ENCODE assay signal across 10 cellular contexts in the genomic region with DNA sequence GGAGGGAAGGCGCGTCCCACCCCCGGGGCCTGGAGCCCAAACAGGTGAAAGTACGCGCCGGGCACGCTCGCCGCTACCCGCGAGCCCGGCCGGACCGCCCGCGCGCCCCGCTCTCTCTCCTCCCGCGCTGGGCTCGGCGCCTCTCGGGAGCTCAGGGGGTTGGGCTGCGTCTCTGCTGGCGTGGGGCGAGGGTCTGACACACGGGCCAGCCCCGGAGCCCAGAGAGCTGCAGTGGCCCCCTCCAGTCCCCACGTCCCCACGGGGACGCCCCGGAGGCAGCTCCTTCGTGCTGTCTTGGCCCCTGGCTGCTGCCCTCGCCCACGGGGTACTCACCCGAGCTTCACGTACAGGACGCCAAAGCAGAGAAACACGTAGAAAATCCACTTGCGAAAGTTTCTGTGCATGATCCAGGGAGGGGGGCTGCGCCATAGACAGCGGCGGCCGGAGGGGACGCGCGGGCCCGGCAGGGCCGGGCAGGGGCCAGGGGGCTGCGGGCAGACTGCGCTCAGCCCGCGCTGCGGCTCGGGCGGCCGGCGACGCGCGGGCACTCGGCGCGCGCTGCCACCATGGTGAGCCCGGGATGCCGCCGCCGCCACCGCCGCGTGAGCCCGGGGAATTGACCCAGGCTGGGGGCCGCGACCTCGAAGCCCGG. TPM values are rescaled to one million over a fixed set of nuclear protein-coding genes. Genes with fewer than 3 reads are reported as not detected.
A peak's percentile ranks its signal among the peaks of the same experiment; 100 is the strongest.
DNase-seq lines count a peak whose midpoint lies in the region; FAIRE-seq and TF ChIP-seq lines count a peak whose summit lies in the region.
"Had no signal": no experiment of that assay in that cellular context is flagged by ENCODE, and none has a peak within 500 bp of the region (broad histone marks: within the 10 kb centered on the region; RNA-seq: fewer than 3 reads in every experiment).

No MANE protein-coding gene starts in this region.

- H3K79me2 ChIP-seq in MM.1S (ENCODE audit: low read length): no peaks in the 10 kb centered on the region

- FAIRE-seq in bronchial epithelial cell (lab: Jason Lieb, UNC): no peak

- H3K4me3 ChIP-seq in AG04449 (ENCODE audit: low read depth, low read length) (peak overlapping the region; percentile 31), HL-60 (replicated peaks; ENCODE audit: insufficient read depth, low read length) (peak overlapping the region; percentile 14; the same call in 1 of the 2 replicates), bronchial epithelial cell (ENCODE audit: low read depth, low read length) (peak overlapping the region; percentile 76), MM.1S (ENCODE audit: low read length) (no peak overlapping the region)

- CTCF ChIA-PET in AG04449 (lab: Yijun Ruan, JAX): interaction anchor here (0.6 to 1.7 kb wide), 7 partner anchors 19 to 410 kb away, joined by 3 to 7 read pairs (median 3); no protein-coding TSS in a partner anchor
- CTCF ChIA-PET in activated CD4-positive, alpha-beta memory T cell treated with anti-CD3 and anti-CD28 coated beads for 36 hours (lab: Charles Lee): interaction anchor here (1.3 to 1.7 kb wide), 2 partner anchors 30 to 395 kb away, joined by 3 to 4 read pairs; no protein-coding TSS in a partner anchor

- no peaks in the 10 kb centered on the region for H3K36me3 Mint-ChIP-seq in mesothelial cell of epicardium
- no peaks in the 10 kb centered on the region for H3K36me3 Mint-ChIP-seq in activated CD4-positive, alpha-beta memory T cell treated with anti-CD3 and anti-CD28 coated beads for 36 hours

- no peak overlapping the region for H3K4me2 ChIP-seq in MM.1S (ENCODE audit: low read depth, low read length)

- peaks cover 21% of the 10 kb centered on the region for H3K4me1 Mint-ChIP-seq in mesothelial cell of epicardium
- H3K4me1 Mint-ChIP-seq in activated CD4-positive, alpha-beta memory T cell treated with anti-CD3 and anti-CD28 coated beads for 36 hours (ENCODE audit: low read depth): peaks cover 13% of the 10 kb centered on the region

- H3K4me3 Mint-ChIP-seq in mesothelial cell of epicardium: peak overlapping the region; percentile 66
- no peak overlapping the region for H3K4me3 Mint-ChIP-seq in activated CD4-positive, alpha-beta memory T cell treated with anti-CD3 and anti-CD28 coated beads for 36 hours

- no peaks in the 10 kb centered on the region for H3K9me2 ChIP-seq in MM.1S (replicated peaks; ENCODE audit: insufficient read depth, low read length)

- H3K9me3 ChIP-seq in MM.1S (replicated peaks; ENCODE audit: insufficient read depth, low read length): no peaks in the 10 kb centered on the region

- H3K27me3 Mint-ChIP-seq in mesothelial cell of epicardium (ENCODE audit: low read depth): peaks cover 47% of the 10 kb centered on the region
- peaks cover 41% of the 10 kb centered on the region for H3K27me3 Mint-ChIP-seq in activated CD4-positive, alpha-beta memory T cell treated with anti-CD3 and anti-CD28 coated beads for 36 hours

- H3K4me1 ChIP-seq in MM.1S (ENCODE audit: low read length): 0 out of 2 replicates have a peak, but pooled peaks cover 4% of the 10 kb centered on the region

- no peak overlapping the region for H2AFZ ChIP-seq in MM.1S (ENCODE audit: low read length)

- TF ChIP-seq CTCF in AG04449 (IDR thresholded peaks at IDR 0.05; ENCODE audit: insufficient read depth, low read length, missing control alignments) (no peak), HL-60 (IDR thresholded peaks at IDR 0.05; ENCODE audit: insufficient read depth, low read length) (no peak), bronchial epithelial cell (IDR thresholded peaks at IDR 0.05; ENCODE audit: insufficient read depth, low read length, severe bottlenecking) (no peak), mesothelial cell of epicardium (IDR thresholded peaks at IDR 0.05; ENCODE audit: unreplicated experiment) (no peak), MM.1S (IDR thresholded peaks at IDR 0.05; ENCODE audit: low read length) (no peak)

- no peaks in the 10 kb centered on the region for H4K20me1 ChIP-seq in MM.1S (ENCODE audit: insufficient read depth, low read length)

- H3K9ac ChIP-seq in MM.1S (ENCODE audit: low read length): no peak overlapping the region

- H3K36me3 ChIP-seq in bronchial epithelial cell (ENCODE audit: control insufficient read depth, insufficient read depth, low read length) (no peaks in the 10 kb centered on the region), MM.1S (replicated peaks; ENCODE audit: insufficient read depth, low read length) (no peaks in the 10 kb centered on the region)

- POLR2A ChIA-PET in AG04449 (lab: Yijun Ruan, JAX): no interaction called here
- POLR2A ChIA-PET in activated CD4-positive, alpha-beta memory T cell treated with anti-CD3 and anti-CD28 coated beads for 36 hours (lab: Charles Lee): no interaction called here

- no peak overlapping the region for H3K27ac Mint-ChIP-seq in mesothelial cell of epicardium
- H3K27ac Mint-ChIP-seq in activated CD4-positive, alpha-beta memory T cell treated with anti-CD3 and anti-CD28 coated beads for 36 hours: no peak overlapping the region
- H3K27ac Mint-ChIP-seq: activated T-cell treated with anti-CD3 and anti-CD28 coated beads, Interleukin-2, amount 50 U/mL, for 72 hours had no signal

- intact Hi-C loops in activated CD4-positive, alpha-beta memory T cell treated with anti-CD3 and anti-CD28 coated beads for 36 hours (cut with micrococcal nuclease): no loop called here

- peaks cover 52% of the 10 kb centered on the region for H3K27me3 ChIP-seq in HL-60 (ENCODE audit: insufficient read depth, poor library complexity, severe bottlenecking)
- no peaks in the 10 kb centered on the region for H3K27me3 ChIP-seq in bronchial epithelial cell (ENCODE audit: control insufficient read depth, insufficient read depth, low read length)
- peaks cover 54% of the 10 kb centered on the region for H3K27me3 ChIP-seq in MM.1S (replicated peaks; ENCODE audit: insufficient read depth, low read length)

- no peaks in the 10 kb centered on the region for H3K9me3 Mint-ChIP-seq in mesothelial cell of epicardium
- no peaks in the 10 kb centered on the region for H3K9me3 Mint-ChIP-seq in activated CD4-positive, alpha-beta memory T cell treated with anti-CD3 and anti-CD28 coated beads for 36 hours
- H3K9me3 Mint-ChIP-seq: activated T-cell treated with anti-CD3 and anti-CD28 coated beads, Interleukin-2, amount 50 U/mL, for 72 hours had no signal

- H3F3A ChIP-seq in MM.1S (ENCODE audit: insufficient read depth, low read length): no peaks in the 10 kb centered on the region

- DNase-seq in AG04449 (ENCODE audit: low read depth, low spot score): no peak
- DNase-seq in HL-60 (ENCODE audit: low read depth in 1 of 2, low spot score in 1 of 2): no peak
- DNase-seq in bronchial epithelial cell (ENCODE audit: low read depth): no peak
- peak in 1 of 2 experiments; percentile 58 for DNase-seq in mesothelial cell of epicardium (ENCODE audit: low spot score in 2 of 2, unreplicated experiment in 2 of 2)
- no peak for DNase-seq in SHP77 (lab: John Stamatoyannopoulos, UW)
- DNase-seq in MM.1S: no peak
- no peak for DNase-seq in activated CD4-positive, alpha-beta memory T cell treated with anti-CD3 and anti-CD28 coated beads for 36 hours
- no peak for DNase-seq in SIG-M5 treated with dmso at 0.1 percent for 504 hours (lab: John Stamatoyannopoulos, UW; ENCODE audit: unreplicated experiment)
- DNase-seq: activated T-cell treated with anti-CD3 and anti-CD28 coated beads, Interleukin-2, amount 50 U/mL, for 72 hours; NCI-H1417 treated with DMSO at 0.1 percent for 48 hours had no signal

- H3K27ac ChIP-seq in HL-60 (replicated peaks) (no peak overlapping the region), MM.1S (ENCODE audit: low read length) (no peak overlapping the region)

RNA-seq across cellular contexts. Expression of a gene that starts 0.5 kb away (rescaled TPM):
- total RNA-seq in bronchial epithelial cell (18.2 and 23.9 TPM in 2 replicates), mesothelial cell of epicardium (11.2 to 12.2 TPM (median 12.0 TPM) in 3 replicates)
- total RNA-seq in activated CD4-positive, alpha-beta memory T cell treated with anti-CD3 and anti-CD28 coated beads for 36 hours: not detected
- total RNA-seq: activated T-cell treated with anti-CD3 and anti-CD28 coated beads, Interleukin-2, amount 50 U/mL, for 72 hours had no signal

Comparison
In these comparisons a context has a peak if more than half of its experiments do, and no peak if none do; other contexts are left out.
1. RNA of a gene that starts 0.5 kb away (total RNA-seq): 18.2 to 23.9 TPM in bronchial epithelial cell and 11.2 to 12.2 TPM in mesothelial cell of epicardium; not detected in activated CD4-positive, alpha-beta memory T cell treated with anti-CD3 and anti-CD28 coated beads for 36 hours; every median in the first group is over 10 times any median in the second.